9 cellular contexts compared by ENCODE assay signal in genomic region chr14:67673451-67673850, GRCh38. TPM values are rescaled to one million over a fixed set of nuclear protein-coding genes. Genes with fewer than 3 reads are reported as not detected.
DNase-seq lines count a peak whose midpoint lies in the region; ATAC-seq, FAIRE-seq and TF ChIP-seq lines count a peak whose summit lies in the region.
"Had no signal": no experiment of that assay in that cellular context is flagged by ENCODE, and none has a peak within 500 bp of the region (broad histone marks: within the 10 kb centered on the region; RNA-seq: fewer than 3 reads in every experiment).

No MANE protein-coding gene starts in this region.

- peak overlapping the region; percentile 76 for H3K9ac ChIP-seq in Loucy (ENCODE audit: low read depth, low read length, poor library complexity, severe bottlenecking)

- WGBS in ectodermal cell, 2 experiments = 75 to 83% methylated on average over 5 of the region's 5 CpGs

- no peaks in the 10 kb centered on the region for H3K27me3 Mint-ChIP-seq in nephron (ENCODE audit: low read depth)

- no peaks in the 10 kb centered on the region for H3F3A ChIP-seq in Loucy (ENCODE audit: low read depth)

- peaks cover 27% of the 10 kb centered on the region for H4K20me1 ChIP-seq in Loucy (ENCODE audit: insufficient read depth, low read length, poor library complexity, severe bottlenecking)

- peaks cover 51% of the 10 kb centered on the region for H3K79me2 ChIP-seq in Loucy (ENCODE audit: insufficient read depth, low read length)

- no peaks in the 10 kb centered on the region for H3K9me3 Mint-ChIP-seq in nephron

- peak overlapping the region; percentile 99 for H3K4me2 ChIP-seq in Loucy (ENCODE audit: low read depth, low read length, poor library complexity, severe bottlenecking)

- FAIRE-seq in GM12892 (lab: Jason Lieb, UNC) = no peak

- H3K36me3 ChIP-seq in BJ (ENCODE audit: control insufficient read depth, insufficient read depth, low read length) (peaks cover 2% of the 10 kb centered on the region), Loucy (ENCODE audit: insufficient read depth, low read length) (peaks cover 22% of the 10 kb centered on the region; the same call in 1 of the 2 replicates), ectodermal cell (ENCODE audit: control insufficient read depth, insufficient read depth, low read length) (peaks cover 12% of the 10 kb centered on the region)

- CTCF ChIA-PET in BJ (lab: Yijun Ruan, JAX) = interaction anchor here (0.6 to 2.1 kb wide), 3 partner anchors 31 to 75 kb away, joined by 3 to 11 read pairs (median 3); no protein-coding TSS in a partner anchor

- H3K4me3 Mint-ChIP-seq in nephron = peak overlapping the region; percentile 94 to 97 (median 96)

- no peak overlapping the region for H2AFZ ChIP-seq in Loucy (ENCODE audit: low read length)

- H3K4me3 ChIP-seq in BJ (ENCODE audit: low read depth, low read length) (peak overlapping the region; percentile 97), Loucy (ENCODE audit: low read length, poor library complexity, severe bottlenecking) (peak overlapping the region; percentile 88), ectodermal cell (ENCODE audit: insufficient read depth, low read depth, low read length) (peak overlapping the region; percentile 84)

- H3K9me2 ChIP-seq in Loucy (replicated peaks; ENCODE audit: low read depth, low read length) = no peaks in the 10 kb centered on the region

- DNase-seq in BJ (ENCODE audit: low read depth) (no peak), GM12892 (ENCODE audit: insufficient read length) (no peak)
- DNase-seq: NCI-H1436 treated with DMSO at 0.1 percent for 48 hours had no signal

- H3K27ac ChIP-seq in ectodermal cell (ENCODE audit: insufficient read depth, low read depth, low read length, poor library complexity, severe bottlenecking) = no peak overlapping the region

- H3K27me3 ChIP-seq in BJ (ENCODE audit: control insufficient read depth, insufficient read depth, low read length) = no peaks in the 10 kb centered on the region
- H3K27me3 ChIP-seq in Loucy (ENCODE audit: insufficient read depth, low read length, poor library complexity, severe bottlenecking) = no peaks in the 10 kb centered on the region
- H3K27me3 ChIP-seq in ectodermal cell (ENCODE audit: control insufficient read depth, insufficient read depth, low read length, poor library complexity, severe bottlenecking) = no peaks in the 10 kb centered on the region

- no peaks in the 10 kb centered on the region for H3K9me3 ChIP-seq in Loucy (ENCODE audit: insufficient read depth, low read depth, low read length)
- no peaks in the 10 kb centered on the region for H3K9me3 ChIP-seq in ectodermal cell (ENCODE audit: control insufficient read depth, low read length)

- TF ChIP-seq POLR2A in GM12892 (IDR thresholded peaks at IDR 0.05; ENCODE audit: low read depth, low read length) = no peak

- peaks cover 20% of the 10 kb centered on the region for H3K36me3 Mint-ChIP-seq in nephron (ENCODE audit: low read depth)

- POLR2A ChIA-PET in BJ (lab: Charles Lee) = no interaction called here

- no peak for TF ChIP-seq CTCF in BJ (IDR thresholded peaks at IDR 0.05; ENCODE audit: insufficient read depth, low read depth, low read length)
- TF ChIP-seq CTCF in Loucy (conservative IDR thresholded peaks at IDR 0.05; ENCODE audit: low read length) = no peak
- no peak for TF ChIP-seq CTCF in nephron (IDR thresholded peaks at IDR 0.05; ENCODE audit: unreplicated experiment in 3 of 3)

- peaks cover 32% of the 10 kb centered on the region for H3K4me1 ChIP-seq in Loucy (ENCODE audit: insufficient read depth, low read length, poor library complexity, severe bottlenecking)
- no peaks in the 10 kb centered on the region for H3K4me1 ChIP-seq in ectodermal cell (ENCODE audit: control insufficient read depth, insufficient read depth, low read length)

- peaks cover 27% of the 10 kb centered on the region for H3K4me1 Mint-ChIP-seq in nephron

- ATAC-seq in GM21381 (IDR thresholded peaks at IDR 0.05; ENCODE audit: unreplicated experiment) (no peak), HG02852 (IDR thresholded peaks at IDR 0.05; ENCODE audit: unreplicated experiment) (no peak), HG03565 (IDR thresholded peaks at IDR 0.05; ENCODE audit: unreplicated experiment) (no peak)

- peak overlapping the region; percentile 95 to 100 (median 98) for H3K27ac Mint-ChIP-seq in nephron

RNA-seq across cellular contexts. Expression of gene VTI1B, which starts 1.0 kb away (rescaled TPM):
- 66.2 and 94.0 TPM in 2 replicates for polyA plus RNA-seq in BJ (2011; rRNA removed)
- 33.1 and 38.9 TPM in 2 replicates for polyA minus RNA-seq in BJ (2011; rRNA and poly(A)+ RNA removed)
- 102 TPM for polyA plus RNA-seq in ectodermal cell (2013, experiment 1 of 4)
- polyA plus RNA-seq in ectodermal cell (2013, experiment 2 of 4) = 103 TPM
- 76.1 TPM for polyA plus RNA-seq in ectodermal cell (2013, experiment 3 of 4)
- 85.7 TPM for polyA plus RNA-seq in ectodermal cell (2013, experiment 4 of 4)
- 52.8 TPM for polyA plus RNA-seq in GM12892 (2012; ENCODE audit: missing spikeins)

RNA-seq across cellular contexts. Expression of gene RDH11, which starts 22.1 kb away (rescaled TPM):
- 73.5 and 80.3 TPM in 2 replicates for polyA plus RNA-seq in BJ (2011; rRNA removed)
- 35.8 and 78.3 TPM in 2 replicates for polyA minus RNA-seq in BJ (2011; rRNA and poly(A)+ RNA removed)
- polyA plus RNA-seq in ectodermal cell (2013, experiment 1 of 4) = 67.1 TPM
- polyA plus RNA-seq in ectodermal cell (2013, experiment 2 of 4) = 55.7 TPM
- 54.1 TPM for polyA plus RNA-seq in ectodermal cell (2013, experiment 3 of 4)
- polyA plus RNA-seq in ectodermal cell (2013, experiment 4 of 4) = 60.5 TPM
- polyA plus RNA-seq in GM12892 (2012; ENCODE audit: missing spikeins) = 45.1 TPM

RNA-seq across cellular contexts. Expression of gene RDH12, which starts 28.2 kb away (rescaled TPM):
- polyA plus RNA-seq in BJ (2011; rRNA removed) = not detected in 2 replicates
- not detected in 2 replicates for polyA minus RNA-seq in BJ (2011; rRNA and poly(A)+ RNA removed)
- 0.94 TPM for polyA plus RNA-seq in ectodermal cell (2013, experiment 1 of 4)
- 1.4 TPM for polyA plus RNA-seq in ectodermal cell (2013, experiment 2 of 4)
- 0.91 TPM for polyA plus RNA-seq in ectodermal cell (2013, experiment 3 of 4)
- 1.3 TPM for polyA plus RNA-seq in ectodermal cell (2013, experiment 4 of 4)
- polyA plus RNA-seq in GM12892 (2012; ENCODE audit: missing spikeins) = not detected

RNA-seq across cellular contexts. Expression of gene ARG2, which starts 53.7 kb away (rescaled TPM):
- 7.0 and 7.7 TPM in 2 replicates for polyA plus RNA-seq in BJ (2011; rRNA removed)
- 7.6 and 15.7 TPM in 2 replicates for polyA minus RNA-seq in BJ (2011; rRNA and poly(A)+ RNA removed)
- 48.9 TPM for polyA plus RNA-seq in ectodermal cell (2013, experiment 1 of 4)
- 45.1 TPM for polyA plus RNA-seq in ectodermal cell (2013, experiment 2 of 4)
- polyA plus RNA-seq in ectodermal cell (2013, experiment 3 of 4) = 33.9 TPM
- polyA plus RNA-seq in ectodermal cell (2013, experiment 4 of 4) = 37.1 TPM
- polyA plus RNA-seq in GM12892 (2012; ENCODE audit: missing spikeins) = 3.3 TPM
